8 cellular contexts compared by ENCODE assay signal in genomic region chr7:108525985-108526767, GRCh38. TPM values are rescaled to one million over a fixed set of nuclear protein-coding genes. Genes with fewer than 3 reads are reported as not detected.
DNase-seq lines count a peak whose midpoint lies in the region; ATAC-seq and TF ChIP-seq lines count a peak whose summit lies in the region.

TSS of gene PNPLA8 (minus strand) at chr7:108526135. CDS start at chr7:108515491, 10,644 bp downstream.

- DNase-seq in DMS53 (lab: John Stamatoyannopoulos, UW): peak; percentile 100
- DNase-seq in KG1 (lab: John Stamatoyannopoulos, UW): peak; percentile 79
- DNase-seq in Panc1 (ENCODE audit: low read depth, low spot score): peak; percentile 99
- DNase-seq in activated T-cell treated with anti-CD3 and anti-CD28 coated beads, Interleukin-2, amount 50 U/mL, for 4 hours: peak; percentile 100
- DNase-seq in erythroblast (lab: John Stamatoyannopoulos, UW): peak; percentile 100
- DNase-seq in stimulated activated CD8-positive, alpha-beta memory T cell treated with anti-CD3 and anti-CD28 coated beads, Interleukin-4, amount 100 ng/mL, for 48 hours: peak; percentile 100

- BruUV-seq in Panc1 (replicated peaks; lab: Mats Ljungman, UMichigan): no TSS peak

- H3K4me3 Mint-ChIP-seq in activated T-cell treated with anti-CD3 and anti-CD28 coated beads, Interleukin-2, amount 50 U/mL, for 4 hours: peak within 1 kb of the TSS; percentile 94

- peaks cover 2% of the 10 kb centered on the region for H3K36me3 Mint-ChIP-seq in activated T-cell treated with anti-CD3 and anti-CD28 coated beads, Interleukin-2, amount 50 U/mL, for 4 hours (ENCODE audit: insufficient read depth)

- POLR2A ChIA-PET in Panc1 (lab: Charles Lee): no interaction called here

- ATAC-seq in GM21723 (IDR thresholded peaks at IDR 0.05; ENCODE audit: unreplicated experiment) (peak; percentile 95), Panc1 (peak; percentile 96)
- peak; percentile 94 for ATAC-seq in activated T-cell treated with anti-CD3 and anti-CD28 coated beads, Interleukin-2, amount 50 U/mL, for 4 hours

- CTCF ChIA-PET in Panc1 (lab: Charles Lee): no interaction called here

- peak within 1 kb of the TSS; percentile 96 to 99 for H3K9ac ChIP-seq in mucosa of rectum (ENCODE audit: low read depth in 1 of 2, low read length in 2 of 2)

- TF ChIP-seq POLR2A in erythroblast (IDR thresholded peaks at IDR 0.05; ENCODE audit: low read length): peak; percentile 96

- peaks cover 18% of the 10 kb centered on the region for H3K4me1 ChIP-seq in Panc1 (ENCODE audit: control insufficient read depth, insufficient read depth, low read length)
- H3K4me1 ChIP-seq in mucosa of rectum (ENCODE audit: control insufficient read depth in 2 of 2, insufficient read depth in 2 of 2, low read length in 2 of 2): peaks cover 17 to 23% of the 10 kb centered on the region in 2 donors

- no peaks in the 10 kb centered on the region for H3K27me3 Mint-ChIP-seq in activated T-cell treated with anti-CD3 and anti-CD28 coated beads, Interleukin-2, amount 50 U/mL, for 4 hours (ENCODE audit: low read depth)

- peaks cover 40% of the 10 kb centered on the region for H3K4me1 Mint-ChIP-seq in activated T-cell treated with anti-CD3 and anti-CD28 coated beads, Interleukin-2, amount 50 U/mL, for 4 hours (ENCODE audit: low read depth)

- intact Hi-C loops in Panc1 (cut with micrococcal nuclease; ENCODE audit: unreplicated experiment): loop anchor here (5.0 kb wide), 1 partner anchor 41 kb away; the partner anchor contains the start of genes DNAJB9 and THAP5

- no peak for TF ChIP-seq CTCF in Panc1 (IDR thresholded peaks at IDR 0.05)

- H3K36me3 ChIP-seq in Panc1 (ENCODE audit: control insufficient read depth, insufficient read depth, low read length) (peaks cover 2% of the 10 kb centered on the region; the same call in 1 of the 2 replicates), mucosa of rectum (ENCODE audit: control insufficient read depth in 2 of 2, insufficient read depth in 2 of 2, low read length in 2 of 2) (no peaks in the 10 kb centered on the region)

- in situ Hi-C loops in Panc1 (cut with HindIII; ENCODE audit: low pct_unique_long_range_greater_than_20kb, low sequenced_read_pairs): no loop called here

- no peaks in the 10 kb centered on the region for H3K9me3 ChIP-seq in Panc1 (ENCODE audit: control insufficient read depth, insufficient read depth, low read depth, low read length)
- no peaks in the 10 kb centered on the region for H3K9me3 ChIP-seq in mucosa of rectum (ENCODE audit: control insufficient read depth in 2 of 2, low read length in 2 of 2)

- peak within 1 kb of the TSS; percentile 75 to 93 for H3K4me3 ChIP-seq in Panc1 (ENCODE audit: low read depth in 2 of 2, low read length in 2 of 2)
- H3K4me3 ChIP-seq in mucosa of rectum (ENCODE audit: low read length in 2 of 2): peak within 1 kb of the TSS; percentile 85 to 92

- peak within 1 kb of the TSS; percentile 97 for H3K27ac ChIP-seq in Panc1 (ENCODE audit: low read length)
- peak within 1 kb of the TSS; percentile 98 to 99 for H3K27ac ChIP-seq in mucosa of rectum (ENCODE audit: low read depth in 2 of 2, low read length in 2 of 2)

- no peaks in the 10 kb centered on the region for H3K27me3 ChIP-seq in Panc1 (ENCODE audit: control insufficient read depth, insufficient read depth, low read length)
- H3K27me3 ChIP-seq in mucosa of rectum (ENCODE audit: control insufficient read depth in 2 of 2, insufficient read depth in 2 of 2, low read length in 2 of 2): no peaks in the 10 kb centered on the region

- no peaks in the 10 kb centered on the region for H3K9me3 Mint-ChIP-seq in activated T-cell treated with anti-CD3 and anti-CD28 coated beads, Interleukin-2, amount 50 U/mL, for 4 hours

RNA-seq across cellular contexts. Expression of gene PNPLA8, which starts in this region (rescaled TPM):
- total RNA-seq in Panc1 (2021; ENCODE audit: unreplicated experiment): 18.1 TPM
- 20.0 TPM for polyA plus RNA-seq in Panc1 (2012; ENCODE audit: insufficient read length)
- 1 to 10 TPM; 6.9 to 8.6 (median 8.3) TPM for total RNA-seq in activated T-cell treated with anti-CD3 and anti-CD28 coated beads, Interleukin-2, amount 50 U/mL, for 4 hours

Comparison
In these comparisons a context has a peak if more than half of its experiments do, and no peak if none do; other contexts are left out.
1. Peak in every context shown above with its lines: DNase-seq, ATAC-seq, H3K4me3 ChIP-seq and H3K27ac ChIP-seq.